Comparison of ENCODE assay signal across 1 cellular context in the genomic region with DNA sequence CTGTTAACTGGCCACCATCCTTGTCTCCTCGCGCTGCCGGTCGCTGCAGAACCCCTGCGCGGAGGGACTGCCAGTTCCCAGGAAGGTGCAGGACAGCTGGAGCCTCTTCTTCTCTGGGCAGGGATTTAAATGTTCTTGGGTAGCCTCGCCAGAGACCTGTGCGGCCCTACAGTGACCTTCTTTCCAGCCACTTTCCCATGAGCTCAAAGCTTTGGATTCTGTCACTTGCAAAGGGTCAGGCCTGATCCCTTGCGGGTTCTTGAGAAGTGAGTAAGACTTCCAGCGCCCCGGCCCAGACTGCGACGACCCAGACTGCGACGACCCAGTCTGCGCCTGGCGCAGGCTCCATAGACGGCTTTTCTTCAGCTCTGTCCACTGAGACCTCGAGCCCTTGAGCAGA.
TF ChIP-seq lines count a peak whose summit lies in the region.

No MANE protein-coding gene starts in this region.

TF ChIP-seq in GM23338, 12 proteins besides CTCF, POLR2A, EP300 and RAD21 (continued from another document):
- TF ChIP-seq, protein P1, sequence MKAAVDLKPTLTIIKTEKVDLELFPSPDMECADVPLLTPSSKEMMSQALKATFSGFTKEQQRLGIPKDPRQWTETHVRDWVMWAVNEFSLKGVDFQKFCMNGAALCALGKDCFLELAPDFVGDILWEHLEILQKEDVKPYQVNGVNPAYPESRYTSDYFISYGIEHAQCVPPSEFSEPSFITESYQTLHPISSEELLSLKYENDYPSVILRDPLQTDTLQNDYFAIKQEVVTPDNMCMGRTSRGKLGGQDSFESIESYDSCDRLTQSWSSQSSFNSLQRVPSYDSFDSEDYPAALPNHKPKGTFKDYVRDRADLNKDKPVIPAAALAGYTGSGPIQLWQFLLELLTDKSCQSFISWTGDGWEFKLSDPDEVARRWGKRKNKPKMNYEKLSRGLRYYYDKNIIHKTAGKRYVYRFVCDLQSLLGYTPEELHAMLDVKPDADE (IDR thresholded peaks at IDR 0.05) = no peak
- no peak for TF ChIP-seq EZH2 (IDR thresholded peaks at IDR 0.05; ENCODE audit: low read depth, unreplicated experiment)
- TF ChIP-seq POLR2AphosphoS5 (IDR thresholded peaks at IDR 0.05; ENCODE audit: low read depth) = no peak
TF ChIP-seq in GM23338: peak in this region for 0.
